In genomic region chr2:123415678-123416077, GRCh38 we compare ENCODE assay signal across 7 cellular contexts.
"Had no signal": no experiment of that assay in that cellular context is flagged by ENCODE, and none has a peak within 500 bp of the region (broad histone marks: within the 10 kb centered on the region; RNA-seq: fewer than 3 reads in every experiment).

No MANE protein-coding gene starts in this region.

- H3K27ac ChIP-seq: HL-60 had no signal

- FAIRE-seq: HepG2, HTR-8/SVneo, K562 had no signal

- DNase-seq: IMR-90, KBM-7, KG1 had no signal

- H3K4me3 ChIP-seq: K562 had no signal
